ENCODE assay signal across 20 cellular contexts in genomic region chr3:186472466-186473008, GRCh38.
"Had no signal": no experiment of that assay in that cellular context is flagged by ENCODE, and none has a peak within 500 bp of the region (broad histone marks: within the 10 kb centered on the region; RNA-seq: fewer than 3 reads in every experiment).

No MANE protein-coding gene starts in this region.

- H3K4me1 ChIP-seq: gastrocnemius medialis, prostate gland had no signal

- DNase-seq: activated B cell treated with CpG ODN at 0.5 μM for 24 hours; activated CD4-positive, alpha-beta T cell treated with anti-CD3 and anti-CD28 coated beads for 48 hours; activated CD8-positive, alpha-beta memory T cell treated with anti-CD3 and anti-CD28 coated beads, Interleukin-2, amount 50 U/mL, for 4 hours; activated CD8-positive, alpha-beta T cell treated with anti-CD3 and anti-CD28 coated beads, Interleukin-2, amount 10 ng/mL, durations not matched to agents 7 days and 5 days; activated gamma-delta T cell treated with Interleukin-2 at 50 U/mL for 16 hours; activated naive CD8-positive, alpha-beta T cell treated with anti-CD3 and anti-CD28 coated beads for 36 hours; activated T-cell treated with anti-CD3 and anti-CD28 coated beads, Interleukin-2, amount 50 U/mL, for 72 hours; cortex of kidney; effector memory CD4-positive, alpha-beta T cell; gastrocnemius medialis; heart left ventricle; immature natural killer cell; nephron progenitor cell; occipital lobe; right cardiac atrium; stimulated activated CD4-positive, alpha-beta T cell treated with anti-CD3 and anti-CD28 coated beads, Interleukin-4, amount 100 ng/mL, for 24 hours; stimulated activated naive CD4-positive, alpha-beta T cell; tibial artery had no signal

- H3K4me3 ChIP-seq: gastrocnemius medialis, heart left ventricle, prostate gland, skin epidermis, tibial artery had no signal

- H3K36me3 ChIP-seq: gastrocnemius medialis, heart left ventricle, prostate gland, tibial artery had no signal

- H3K9me3 ChIP-seq: gastrocnemius medialis, heart left ventricle, prostate gland, tibial artery had no signal

- H3K27me3 ChIP-seq: gastrocnemius medialis, tibial artery had no signal

- H3K27ac ChIP-seq: gastrocnemius medialis, heart left ventricle, prostate gland, skin epidermis, tibial artery had no signal
